ENCODE assay signal across 2 cellular contexts in genomic region chr16:51119576-51120288, GRCh38.
TF ChIP-seq lines count a peak whose summit lies in the region.

No MANE protein-coding gene starts in this region.

TF ChIP-seq in liver, 16 proteins besides CTCF, POLR2A, EP300 and RAD21 (continued from another document):
- TF ChIP-seq SP1 (IDR thresholded peaks at IDR 0.05) (peak; percentile 7), RXRA (IDR thresholded peaks at IDR 0.05) (peak in 1 of 2 donors; percentile 16), FOXA2 (IDR thresholded peaks at IDR 0.05) (no peak), JUND (IDR thresholded peaks at IDR 0.05) (peak in 1 of 2 donors; percentile 7), ZBTB33 (IDR thresholded peaks at IDR 0.05) (no peak), FOXA1 (IDR thresholded peaks at IDR 0.05) (no peak)

TF ChIP-seq in SK-N-SH treated with all-trans-retinoic acid at 6 μM for 48 hours, 23 proteins besides CTCF, POLR2A, EP300 and RAD21 (continued from another document):
- no peak for TF ChIP-seq OSR1 (CRISPR knock-in tag; IDR thresholded peaks at IDR 0.05)
- TF ChIP-seq TOX (CRISPR knock-in tag; IDR thresholded peaks at IDR 0.05; ENCODE audit: borderline replicate concordance) = no peak
- TF ChIP-seq ZC3H10 (CRISPR knock-in tag; IDR thresholded peaks at IDR 0.05) = no peak
- no peak for TF ChIP-seq TCF4 (CRISPR knock-in tag; IDR thresholded peaks at IDR 0.05; ENCODE audit: borderline replicate concordance)
TF ChIP-seq in SK-N-SH treated with all-trans-retinoic acid at 6 μM for 48 hours: peak in this region for 0.
